In the genomic region with DNA sequence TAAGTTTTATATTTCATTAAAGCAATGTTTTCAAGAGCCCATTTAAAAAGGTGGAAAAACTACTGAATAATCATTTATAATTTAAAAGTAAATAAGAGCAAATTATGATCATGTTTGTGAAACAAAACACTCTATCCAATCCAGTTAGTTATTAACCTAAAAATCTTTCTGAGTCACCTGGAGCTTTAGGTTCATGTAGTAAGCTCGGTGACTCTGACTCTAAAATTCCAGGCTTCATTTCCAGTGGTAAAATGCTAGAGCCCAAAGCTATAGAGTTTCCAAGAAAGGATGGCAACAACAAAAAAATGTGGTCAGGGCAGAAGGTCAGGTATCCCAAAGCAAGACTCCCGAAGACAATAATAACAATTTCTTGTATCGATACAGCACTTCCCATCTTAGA, we compare ENCODE assay signal across 10 cellular contexts.
"Had no signal": no experiment of that assay in that cellular context is flagged by ENCODE, and none has a peak within 500 bp of the region (broad histone marks: within the 10 kb centered on the region; RNA-seq: fewer than 3 reads in every experiment).

No MANE protein-coding gene starts in this region.

- ATAC-seq: HCT116, K562 had no signal

- H3K27ac ChIP-seq: GM23248, HL-60 had no signal

- H3K9ac ChIP-seq: GM23248 had no signal

- H3K27ac Mint-ChIP-seq: HFFc6 had no signal

- H3K9me3 Mint-ChIP-seq: HFFc6 had no signal

- DNase-seq: GOT3, H7, IMR-90, KG1 had no signal

- H3K4me3 Mint-ChIP-seq: HFFc6 had no signal

- H3K4me1 ChIP-seq: HAP-1 had no signal

- H3K4me3 ChIP-seq: GM23248, HAP-1, K562 had no signal

- H3K9me3 ChIP-seq: HAP-1 had no signal

- H3K36me3 ChIP-seq: HAP-1 had no signal
